ENCODE assay signal across 1 cellular context in genomic region chr5:89556215-89557009, GRCh38.
TF ChIP-seq lines count a peak whose summit lies in the region.

No MANE protein-coding gene starts in this region.

TF ChIP-seq in SK-N-SH, 30 proteins besides CTCF, POLR2A, EP300 and RAD21:
- peak; percentile 58 for TF ChIP-seq TCF12 (IDR thresholded peaks at IDR 0.05)
- TF ChIP-seq, protein P1, sequence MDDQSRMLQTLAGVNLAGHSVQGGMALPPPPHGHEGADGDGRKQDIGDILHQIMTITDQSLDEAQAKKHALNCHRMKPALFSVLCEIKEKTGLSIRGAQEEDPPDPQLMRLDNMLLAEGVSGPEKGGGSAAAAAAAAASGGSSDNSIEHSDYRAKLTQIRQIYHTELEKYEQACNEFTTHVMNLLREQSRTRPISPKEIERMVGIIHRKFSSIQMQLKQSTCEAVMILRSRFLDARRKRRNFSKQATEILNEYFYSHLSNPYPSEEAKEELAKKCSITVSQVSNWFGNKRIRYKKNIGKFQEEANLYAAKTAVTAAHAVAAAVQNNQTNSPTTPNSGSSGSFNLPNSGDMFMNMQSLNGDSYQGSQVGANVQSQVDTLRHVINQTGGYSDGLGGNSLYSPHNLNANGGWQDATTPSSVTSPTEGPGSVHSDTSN (IDR thresholded peaks at IDR 0.05), result peak; percentile 61
- TF ChIP-seq FOSL2 (IDR thresholded peaks at IDR 0.05; ENCODE audit: borderline replicate concordance, low read depth), result peak; percentile 91
- TF ChIP-seq JUND (IDR thresholded peaks at IDR 0.05), result peak; percentile 81
- TF ChIP-seq GATA2 (CRISPR knock-in tag; IDR thresholded peaks at IDR 0.05), result no peak
